ENCODE assay signal across 16 cellular contexts in genomic region chr17:63820963-63821561, GRCh38. TPM values are rescaled to one million over a fixed set of nuclear protein-coding genes. Genes with fewer than 3 reads are reported as not detected.
DNase-seq lines count a peak whose midpoint lies in the region; ATAC-seq, FAIRE-seq and TF ChIP-seq lines count a peak whose summit lies in the region.
"Had no signal": no experiment of that assay in that cellular context is flagged by ENCODE, and none has a peak within 500 bp of the region (broad histone marks: within the 10 kb centered on the region; RNA-seq: fewer than 3 reads in every experiment).

No MANE protein-coding gene starts in this region.

- no peak for DNase-seq in HepG2 (ENCODE audit: low spot score)
- no peak for DNase-seq in right lobe of liver
- DNase-seq in activated CD4-positive, alpha-beta memory T cell treated with anti-CD3 and anti-CD28 coated beads for 36 hours, result no peak
- no peak for DNase-seq in memory B cell (ENCODE audit: low spot score in 2 of 2)
- no peak for DNase-seq in NCI-H1930 (lab: John Stamatoyannopoulos, UW)
- DNase-seq in SIG-M5 treated with dmso at 0.1 percent for 504 hours (lab: John Stamatoyannopoulos, UW; ENCODE audit: unreplicated experiment), result no peak
- no peak for DNase-seq in NCI-H1694 treated with DMSO at 0.1 percent for 48 hours (lab: John Stamatoyannopoulos, UW)
- DNase-seq in UCSD-AML1 (lab: John Stamatoyannopoulos, UW; ENCODE audit: unreplicated experiment), result no peak
- DNase-seq: DMS 273 treated with DMSO at 0.1 percent for 48 hours; hippocampal formation; mucosa of descending colon; NCI-H146; posterior cingulate gyrus; SHP77; stimulated activated CD4-positive, alpha-beta T cell treated with anti-CD3 and anti-CD28 coated beads, Interleukin-12 subunit alpha, Interleukin-12 subunit beta, amount 100 ng/mL, for 4 hours had no signal

- H3K27me3 ChIP-seq in HepG2 (ENCODE audit: control insufficient read depth in 1 of 2, insufficient read depth in 2 of 2, low read length in 2 of 2), result no peaks in the 10 kb centered on the region
- H3K27me3 ChIP-seq in right lobe of liver, result no peaks in the 10 kb centered on the region
- H3K27me3 ChIP-seq: cardiac muscle cell had no signal

- no peaks in the 10 kb centered on the region for H3K9me3 ChIP-seq in HepG2 (ENCODE audit: low read length)
- H3K9me3 ChIP-seq in right lobe of liver, result no peaks in the 10 kb centered on the region
- H3K9me3 ChIP-seq: mucosa of descending colon had no signal

- no peak overlapping the region for H2AFZ ChIP-seq in HepG2 (ENCODE audit: low read length)

- 94% methylated on average over 10 of the region's 10 CpGs for WGBS in HepG2 (ENCODE audit: low lambda C conversion rate)
- WGBS in right lobe of liver (ENCODE audit: insufficient coverage, low coverage, low lambda C conversion rate, missing lambda C conversion rate), result 87% methylated on average over 10 of the region's 10 CpGs

- no peaks in the 10 kb centered on the region for H3K27me3 Mint-ChIP-seq in activated CD4-positive, alpha-beta memory T cell treated with anti-CD3 and anti-CD28 coated beads for 36 hours
- H3K27me3 Mint-ChIP-seq in memory B cell, result no peaks in the 10 kb centered on the region

- H3K27ac ChIP-seq in HepG2 (ENCODE audit: extremely low read length, insufficient read depth, low read length) (no peak overlapping the region), right lobe of liver (no peak overlapping the region)
- H3K27ac ChIP-seq: cardiac muscle cell had no signal

- H3K4me2 ChIP-seq in HepG2 (ENCODE audit: low read depth, low read length), result no peak overlapping the region

- peaks cover 65% of the 10 kb centered on the region for H3K36me3 Mint-ChIP-seq in activated CD4-positive, alpha-beta memory T cell treated with anti-CD3 and anti-CD28 coated beads for 36 hours
- H3K36me3 Mint-ChIP-seq in memory B cell, result peaks cover 46% of the 10 kb centered on the region

- peaks cover 3% of the 10 kb centered on the region; the same call in 1 of the 2 replicates for H4K20me1 ChIP-seq in HepG2 (ENCODE audit: insufficient read depth, low read length)

- CTCF ChIA-PET in HepG2 (lab: Yijun Ruan, JAX; ENCODE audit: low intra/inter-chr PET ratio, low total read pairs), result no interaction called here
- CTCF ChIA-PET in activated CD4-positive, alpha-beta memory T cell treated with anti-CD3 and anti-CD28 coated beads for 36 hours (lab: Charles Lee), result interaction anchor here (1.5 kb wide), 1 partner anchor 13 kb away, joined by 4 read pairs; no protein-coding TSS in a partner anchor

- H3K4me3 ChIP-seq in HepG2 (replicated peaks in 1 of 3; ENCODE audit: insufficient read depth in 1 of 3, low read depth in 2 of 3, low read length in 3 of 3), result no peak overlapping the region
- H3K4me3 ChIP-seq in right lobe of liver, result no peak overlapping the region
- H3K4me3 ChIP-seq: cardiac muscle cell, mucosa of descending colon had no signal

- peaks cover 47 to 94% of the 10 kb centered on the region in 2 experiments for H3K36me3 ChIP-seq in HepG2 (replicated peaks in 1 of 2; ENCODE audit: control insufficient read depth in 1 of 2, insufficient read depth in 2 of 2, low read length in 2 of 2)
- peaks cover 0 to 89% (median 52%) of the 10 kb centered on the region in 4 donors for H3K36me3 ChIP-seq in right lobe of liver

- H3K4me3 Mint-ChIP-seq in activated CD4-positive, alpha-beta memory T cell treated with anti-CD3 and anti-CD28 coated beads for 36 hours, result peak overlapping the region; percentile 1
- no peak overlapping the region for H3K4me3 Mint-ChIP-seq in memory B cell

- H3K4me1 Mint-ChIP-seq in activated CD4-positive, alpha-beta memory T cell treated with anti-CD3 and anti-CD28 coated beads for 36 hours (ENCODE audit: low read depth), result peaks cover 35% of the 10 kb centered on the region
- H3K4me1 Mint-ChIP-seq in memory B cell, result peaks cover 37% of the 10 kb centered on the region

- intact Hi-C loops in HepG2 (cut with micrococcal nuclease; ENCODE audit: unreplicated experiment) (no loop called here), right lobe of liver (cut with DNase I) (no loop called here)
- intact Hi-C loops in activated CD4-positive, alpha-beta memory T cell treated with anti-CD3 and anti-CD28 coated beads for 36 hours (cut with micrococcal nuclease), result no loop called here

- TF ChIP-seq EP300 in HepG2 (IDR thresholded peaks at IDR 0.05; ENCODE audit: low read depth in 2 of 2, low read length in 2 of 2) (no peak), HepG2 (CRISPR knock-in tag; IDR thresholded peaks at IDR 0.05; ENCODE audit: borderline replicate concordance) (no peak)

- BruUV-seq in HepG2 (replicated peaks; lab: Mats Ljungman, UMichigan), result no TSS peak

- in situ Hi-C loops in HepG2 (cut with HindIII; ENCODE audit: extremely low pct_ligation_motif_present, low pct_unique_long_range_greater_than_20kb), result no loop called here

- peaks cover 12% of the 10 kb centered on the region for H3K79me2 ChIP-seq in HepG2 (ENCODE audit: insufficient read depth, low read length)

- POLR2A ChIA-PET in HepG2 (lab: Yijun Ruan, JAX), result interaction anchor here (0.9 to 1.6 kb wide), 3 partner anchors 9 to 48 kb away, joined by 3 to 4 read pairs (median 4); partner anchors contain the start of genes CCDC47 and SMARCD2
- POLR2A ChIA-PET in activated CD4-positive, alpha-beta memory T cell treated with anti-CD3 and anti-CD28 coated beads for 36 hours (lab: Charles Lee), result interaction anchor here (0.8 kb wide), 1 partner anchor 14 kb away, joined by 3 read pairs; no protein-coding TSS in a partner anchor

- TF ChIP-seq CTCF in HepG2 (CRISPR knock-in tag; IDR thresholded peaks at IDR 0.05) (no peak), right lobe of liver (IDR thresholded peaks at IDR 0.05) (no peak)

- H3K4me1 ChIP-seq in HepG2 (ENCODE audit: insufficient read depth, low read length) (peaks cover 23% of the 10 kb centered on the region), right lobe of liver (peaks cover 0 to 23% (median 1%) of the 10 kb centered on the region in 4 donors)

- TF ChIP-seq RAD21 in HepG2 (CRISPR knock-in tag; IDR thresholded peaks at IDR 0.05), result no peak

- H3K9me3 Mint-ChIP-seq in activated CD4-positive, alpha-beta memory T cell treated with anti-CD3 and anti-CD28 coated beads for 36 hours, result no peaks in the 10 kb centered on the region
- H3K9me3 Mint-ChIP-seq in memory B cell, result no peaks in the 10 kb centered on the region

- no peak overlapping the region for H3K9ac ChIP-seq in HepG2 (ENCODE audit: insufficient read depth, low read depth, low read length)

- FAIRE-seq in HepG2 (lab: Jason Lieb, UNC), result no peak

- no peak; the same call in 2 of the 3 replicates for ATAC-seq in HepG2
- ATAC-seq in right lobe of liver, result no peak
- no peak for ATAC-seq in memory B cell (ENCODE audit: low read depth)
- ATAC-seq: mucosa of descending colon had no signal

- H3K27ac Mint-ChIP-seq in activated CD4-positive, alpha-beta memory T cell treated with anti-CD3 and anti-CD28 coated beads for 36 hours, result peak overlapping the region; percentile 71
- peak overlapping the region; percentile 70 for H3K27ac Mint-ChIP-seq in memory B cell

- TF ChIP-seq POLR2A in HepG2 (IDR thresholded peaks at IDR 0.05; ENCODE audit: insufficient read depth in 1 of 2, low read depth in 2 of 2, low read length in 2 of 2), result no peak
- TF ChIP-seq POLR2A in right lobe of liver (IDR thresholded peaks at IDR 0.05), result no peak

RNA-seq across cellular contexts. Expression of gene PSMC5, which starts 6.2 kb away (rescaled TPM):
- total RNA-seq in HepG2 (2016; rRNA removed; fragmentation: Illumina TruSeq; extraction: Trizol), result 35.3 and 81.4 TPM in 2 replicates
- 26.4 and 26.8 TPM in 2 replicates for total RNA-seq in HepG2 (2016; cell fraction: cytosol; rRNA removed; fragmentation: Illumina TruSeq; extraction: Trizol; ENCODE audit: low read depth)
- 36.7 and 82.1 TPM in 2 replicates for total RNA-seq in HepG2 (2016; cell fraction: insoluble cytoplasmic fraction; rRNA removed; fragmentation: Illumina TruSeq; extraction: Trizol)
- 47.6 and 57.8 TPM in 2 replicates for total RNA-seq in HepG2 (2016; cell fraction: membrane; rRNA removed; fragmentation: Illumina TruSeq; extraction: Trizol)
- total RNA-seq in HepG2 (2016; cell fraction: nucleus; rRNA removed; fragmentation: Illumina TruSeq; extraction: Trizol), result 44.2 and 45.4 TPM in 2 replicates
- polyA plus RNA-seq in HepG2 (2011; rRNA removed), result 109 and 128 TPM in 2 replicates
- polyA plus RNA-seq in HepG2 (2011; cell fraction: cytosol; rRNA removed), result 161 and 185 TPM in 2 replicates
- polyA plus RNA-seq in HepG2 (2011; cell fraction: nucleus; rRNA removed), result 101 and 112 TPM in 2 replicates
- 105 and 121 TPM in 2 replicates for polyA plus RNA-seq in HepG2 (2012)
- 73.3 and 91.2 TPM in 2 replicates for polyA plus RNA-seq in HepG2 (2016; cell fraction: cytosol; fragmentation: Illumina TruSeq; extraction: Trizol; ENCODE audit: low read depth)
- 308 and 321 TPM in 2 replicates for polyA plus RNA-seq in HepG2 (2016; cell fraction: insoluble cytoplasmic fraction; fragmentation: Illumina TruSeq; extraction: Trizol; ENCODE audit: low read depth)
- 94.9 and 101 TPM in 2 replicates for polyA plus RNA-seq in HepG2 (2016; cell fraction: membrane; fragmentation: Illumina TruSeq; extraction: Trizol; ENCODE audit: low read depth)
- 157 and 164 TPM in 2 replicates for polyA plus RNA-seq in HepG2 (2016; cell fraction: nucleus; fragmentation: Illumina TruSeq; extraction: Trizol; ENCODE audit: insufficient read depth, low read depth)
- polyA minus RNA-seq in HepG2 (2011; rRNA and poly(A)+ RNA removed; ENCODE audit: low replicate concordance), result 77.4 and 190 TPM in 2 replicates
- polyA minus RNA-seq in HepG2 (2011; cell fraction: cytosol; rRNA and poly(A)+ RNA removed), result 66.7 and 67.7 TPM in 2 replicates
- 86.9 and 103 TPM in 2 replicates for polyA minus RNA-seq in HepG2 (2011; cell fraction: nucleus; rRNA and poly(A)+ RNA removed)
- total RNA-seq in right lobe of liver, result 10 to 100 TPM; 52.7 to 70.9 (median 66.5) TPM
- total RNA-seq in activated CD4-positive, alpha-beta memory T cell treated with anti-CD3 and anti-CD28 coated beads for 36 hours, result 100 to 1,000 TPM; 165 to 171 TPM

RNA-seq across cellular contexts. Expression of gene FTSJ3, which starts 6.4 kb away (rescaled TPM):
- total RNA-seq in HepG2 (2016; rRNA removed; fragmentation: Illumina TruSeq; extraction: Trizol) (55.8 and 64.2 TPM in 2 replicates), right lobe of liver (10 to 100 TPM; 12.9 to 25.9 (median 19.0) TPM)
- total RNA-seq in HepG2 (2016; cell fraction: cytosol; rRNA removed; fragmentation: Illumina TruSeq; extraction: Trizol; ENCODE audit: low read depth), result 10.7 and 13.3 TPM in 2 replicates
- total RNA-seq in HepG2 (2016; cell fraction: insoluble cytoplasmic fraction; rRNA removed; fragmentation: Illumina TruSeq; extraction: Trizol), result 51.6 and 62.8 TPM in 2 replicates
- total RNA-seq in HepG2 (2016; cell fraction: membrane; rRNA removed; fragmentation: Illumina TruSeq; extraction: Trizol), result 14.6 and 17.3 TPM in 2 replicates
- 57.2 and 58.7 TPM in 2 replicates for total RNA-seq in HepG2 (2016; cell fraction: nucleus; rRNA removed; fragmentation: Illumina TruSeq; extraction: Trizol)
- 26.0 and 33.3 TPM in 2 replicates for polyA plus RNA-seq in HepG2 (2011; rRNA removed)
- 34.7 and 35.1 TPM in 2 replicates for polyA plus RNA-seq in HepG2 (2011; cell fraction: cytosol; rRNA removed)
- polyA plus RNA-seq in HepG2 (2011; cell fraction: nucleus; rRNA removed), result 50.8 and 55.2 TPM in 2 replicates
- 29.8 and 30.3 TPM in 2 replicates for polyA plus RNA-seq in HepG2 (2012)
- polyA plus RNA-seq in HepG2 (2016; cell fraction: cytosol; fragmentation: Illumina TruSeq; extraction: Trizol; ENCODE audit: low read depth), result 4.3 and 4.9 TPM in 2 replicates
- polyA plus RNA-seq in HepG2 (2016; cell fraction: insoluble cytoplasmic fraction; fragmentation: Illumina TruSeq; extraction: Trizol; ENCODE audit: low read depth), result 43.6 and 49.4 TPM in 2 replicates
- polyA plus RNA-seq in HepG2 (2016; cell fraction: membrane; fragmentation: Illumina TruSeq; extraction: Trizol; ENCODE audit: low read depth), result 6.8 and 10.2 TPM in 2 replicates
- 88.3 and 89.9 TPM in 2 replicates for polyA plus RNA-seq in HepG2 (2016; cell fraction: nucleus; fragmentation: Illumina TruSeq; extraction: Trizol; ENCODE audit: insufficient read depth, low read depth)
- polyA minus RNA-seq in HepG2 (2011; rRNA and poly(A)+ RNA removed; ENCODE audit: low replicate concordance), result 56.8 and 112 TPM in 2 replicates
- polyA minus RNA-seq in HepG2 (2011; cell fraction: cytosol; rRNA and poly(A)+ RNA removed), result 19.9 and 23.5 TPM in 2 replicates
- 74.9 and 77.7 TPM in 2 replicates for polyA minus RNA-seq in HepG2 (2011; cell fraction: nucleus; rRNA and poly(A)+ RNA removed)
- total RNA-seq in activated CD4-positive, alpha-beta memory T cell treated with anti-CD3 and anti-CD28 coated beads for 36 hours, result 10 to 100 TPM; 41.5 to 42.8 TPM

RNA-seq across cellular contexts. Expression of gene SMARCD2, which starts 21.4 kb away (rescaled TPM):
- total RNA-seq in HepG2 (2016; rRNA removed; fragmentation: Illumina TruSeq; extraction: Trizol), result 139 and 150 TPM in 2 replicates
- total RNA-seq in HepG2 (2016; cell fraction: cytosol; rRNA removed; fragmentation: Illumina TruSeq; extraction: Trizol; ENCODE audit: low read depth), result 76.2 and 86.8 TPM in 2 replicates
- 128 and 151 TPM in 2 replicates for total RNA-seq in HepG2 (2016; cell fraction: insoluble cytoplasmic fraction; rRNA removed; fragmentation: Illumina TruSeq; extraction: Trizol)
- 149 and 160 TPM in 2 replicates for total RNA-seq in HepG2 (2016; cell fraction: membrane; rRNA removed; fragmentation: Illumina TruSeq; extraction: Trizol)
- total RNA-seq in HepG2 (2016; cell fraction: nucleus; rRNA removed; fragmentation: Illumina TruSeq; extraction: Trizol), result 82.7 and 98.0 TPM in 2 replicates
- polyA plus RNA-seq in HepG2 (2011; rRNA removed), result 122 and 128 TPM in 2 replicates
- 72.8 and 84.6 TPM in 2 replicates for polyA plus RNA-seq in HepG2 (2011; cell fraction: cytosol; rRNA removed)
- polyA plus RNA-seq in HepG2 (2011; cell fraction: nucleus; rRNA removed), result 173 and 200 TPM in 2 replicates
- 63.6 and 77.3 TPM in 2 replicates for polyA plus RNA-seq in HepG2 (2012)
- 73.5 and 77.2 TPM in 2 replicates for polyA plus RNA-seq in HepG2 (2016; cell fraction: cytosol; fragmentation: Illumina TruSeq; extraction: Trizol; ENCODE audit: low read depth)
- 117 and 129 TPM in 2 replicates for polyA plus RNA-seq in HepG2 (2016; cell fraction: insoluble cytoplasmic fraction; fragmentation: Illumina TruSeq; extraction: Trizol; ENCODE audit: low read depth)
- 114 and 124 TPM in 2 replicates for polyA plus RNA-seq in HepG2 (2016; cell fraction: membrane; fragmentation: Illumina TruSeq; extraction: Trizol; ENCODE audit: low read depth)
- polyA plus RNA-seq in HepG2 (2016; cell fraction: nucleus; fragmentation: Illumina TruSeq; extraction: Trizol; ENCODE audit: insufficient read depth, low read depth), result 136 and 143 TPM in 2 replicates
- 89.3 and 195 TPM in 2 replicates for polyA minus RNA-seq in HepG2 (2011; rRNA and poly(A)+ RNA removed; ENCODE audit: low replicate concordance)
- polyA minus RNA-seq in HepG2 (2011; cell fraction: cytosol; rRNA and poly(A)+ RNA removed), result 47.2 and 51.1 TPM in 2 replicates
- polyA minus RNA-seq in HepG2 (2011; cell fraction: nucleus; rRNA and poly(A)+ RNA removed), result 79.8 and 97.2 TPM in 2 replicates
- total RNA-seq in right lobe of liver, result 10 to 100 TPM; 23.8 to 94.5 (median 59.5) TPM
- total RNA-seq in activated CD4-positive, alpha-beta memory T cell treated with anti-CD3 and anti-CD28 coated beads for 36 hours, result 100 to 1,000 TPM; 109 to 111 TPM

RNA-seq across cellular contexts. Expression of gene DDX42, which starts 47.1 kb away (rescaled TPM):
- total RNA-seq in HepG2 (2016; rRNA removed; fragmentation: Illumina TruSeq; extraction: Trizol) (81.5 and 87.2 TPM in 2 replicates), right lobe of liver (10 to 100 TPM; 28.5 to 45.2 (median 36.2) TPM)
- total RNA-seq in HepG2 (2016; cell fraction: cytosol; rRNA removed; fragmentation: Illumina TruSeq; extraction: Trizol; ENCODE audit: low read depth), result 29.4 and 40.6 TPM in 2 replicates
- total RNA-seq in HepG2 (2016; cell fraction: insoluble cytoplasmic fraction; rRNA removed; fragmentation: Illumina TruSeq; extraction: Trizol), result 78.3 and 81.1 TPM in 2 replicates
- total RNA-seq in HepG2 (2016; cell fraction: membrane; rRNA removed; fragmentation: Illumina TruSeq; extraction: Trizol), result 42.5 and 44.3 TPM in 2 replicates
- 143 and 164 TPM in 2 replicates for total RNA-seq in HepG2 (2016; cell fraction: nucleus; rRNA removed; fragmentation: Illumina TruSeq; extraction: Trizol)
- 92.9 and 104 TPM in 2 replicates for polyA plus RNA-seq in HepG2 (2011; rRNA removed)
- polyA plus RNA-seq in HepG2 (2011; cell fraction: cytosol; rRNA removed), result 28.9 and 41.0 TPM in 2 replicates
- 278 and 375 TPM in 2 replicates for polyA plus RNA-seq in HepG2 (2011; cell fraction: nucleus; rRNA removed)
- 110 and 116 TPM in 2 replicates for polyA plus RNA-seq in HepG2 (2012)
- polyA plus RNA-seq in HepG2 (2016; cell fraction: cytosol; fragmentation: Illumina TruSeq; extraction: Trizol; ENCODE audit: low read depth), result 6.4 and 8.6 TPM in 2 replicates
- 109 TPM in 2 replicates for polyA plus RNA-seq in HepG2 (2016; cell fraction: insoluble cytoplasmic fraction; fragmentation: Illumina TruSeq; extraction: Trizol; ENCODE audit: low read depth)
- 21.9 and 25.7 TPM in 2 replicates for polyA plus RNA-seq in HepG2 (2016; cell fraction: membrane; fragmentation: Illumina TruSeq; extraction: Trizol; ENCODE audit: low read depth)
- polyA plus RNA-seq in HepG2 (2016; cell fraction: nucleus; fragmentation: Illumina TruSeq; extraction: Trizol; ENCODE audit: insufficient read depth, low read depth), result 292 and 329 TPM in 2 replicates
- 22.3 and 35.8 TPM in 2 replicates for polyA minus RNA-seq in HepG2 (2011; rRNA and poly(A)+ RNA removed; ENCODE audit: low replicate concordance)
- polyA minus RNA-seq in HepG2 (2011; cell fraction: cytosol; rRNA and poly(A)+ RNA removed), result 39.0 and 47.1 TPM in 2 replicates
- polyA minus RNA-seq in HepG2 (2011; cell fraction: nucleus; rRNA and poly(A)+ RNA removed), result 292 and 335 TPM in 2 replicates
- total RNA-seq in activated CD4-positive, alpha-beta memory T cell treated with anti-CD3 and anti-CD28 coated beads for 36 hours, result 100 to 1,000 TPM; 103 to 106 TPM

RNA-seq across cellular contexts. Expression of gene CCDC47, which starts 47.7 kb away (rescaled TPM):
- total RNA-seq in HepG2 (2016; rRNA removed; fragmentation: Illumina TruSeq; extraction: Trizol), result 61.6 and 99.5 TPM in 2 replicates
- 14.7 and 18.1 TPM in 2 replicates for total RNA-seq in HepG2 (2016; cell fraction: cytosol; rRNA removed; fragmentation: Illumina TruSeq; extraction: Trizol; ENCODE audit: low read depth)
- total RNA-seq in HepG2 (2016; cell fraction: insoluble cytoplasmic fraction; rRNA removed; fragmentation: Illumina TruSeq; extraction: Trizol), result 56.1 and 100 TPM in 2 replicates
- 15.1 and 20.6 TPM in 2 replicates for total RNA-seq in HepG2 (2016; cell fraction: membrane; rRNA removed; fragmentation: Illumina TruSeq; extraction: Trizol)
- total RNA-seq in HepG2 (2016; cell fraction: nucleus; rRNA removed; fragmentation: Illumina TruSeq; extraction: Trizol), result 87.9 and 101 TPM in 2 replicates
- polyA plus RNA-seq in HepG2 (2011; rRNA removed), result 54.4 and 59.3 TPM in 2 replicates
- polyA plus RNA-seq in HepG2 (2011; cell fraction: cytosol; rRNA removed), result 31.9 and 50.0 TPM in 2 replicates
- polyA plus RNA-seq in HepG2 (2011; cell fraction: nucleus; rRNA removed), result 16.9 and 28.0 TPM in 2 replicates
- 84.0 and 93.9 TPM in 2 replicates for polyA plus RNA-seq in HepG2 (2012)
- polyA plus RNA-seq in HepG2 (2016; cell fraction: cytosol; fragmentation: Illumina TruSeq; extraction: Trizol; ENCODE audit: low read depth), result 4.5 and 4.6 TPM in 2 replicates
- 48.5 and 55.2 TPM in 2 replicates for polyA plus RNA-seq in HepG2 (2016; cell fraction: insoluble cytoplasmic fraction; fragmentation: Illumina TruSeq; extraction: Trizol; ENCODE audit: low read depth)
- 7.8 and 9.6 TPM in 2 replicates for polyA plus RNA-seq in HepG2 (2016; cell fraction: membrane; fragmentation: Illumina TruSeq; extraction: Trizol; ENCODE audit: low read depth)
- 108 and 115 TPM in 2 replicates for polyA plus RNA-seq in HepG2 (2016; cell fraction: nucleus; fragmentation: Illumina TruSeq; extraction: Trizol; ENCODE audit: insufficient read depth, low read depth)
- 19.5 and 38.0 TPM in 2 replicates for polyA minus RNA-seq in HepG2 (2011; rRNA and poly(A)+ RNA removed; ENCODE audit: low replicate concordance)
- polyA minus RNA-seq in HepG2 (2011; cell fraction: cytosol; rRNA and poly(A)+ RNA removed), result 45.4 and 57.4 TPM in 2 replicates
- 39.5 and 51.5 TPM in 2 replicates for polyA minus RNA-seq in HepG2 (2011; cell fraction: nucleus; rRNA and poly(A)+ RNA removed)
- 10 to 100 TPM; 45.7 to 69.9 (median 63.6) TPM for total RNA-seq in right lobe of liver
- 10 to 100 TPM; 57.6 to 60.5 TPM for total RNA-seq in activated CD4-positive, alpha-beta memory T cell treated with anti-CD3 and anti-CD28 coated beads for 36 hours
